In the genomic region with DNA sequence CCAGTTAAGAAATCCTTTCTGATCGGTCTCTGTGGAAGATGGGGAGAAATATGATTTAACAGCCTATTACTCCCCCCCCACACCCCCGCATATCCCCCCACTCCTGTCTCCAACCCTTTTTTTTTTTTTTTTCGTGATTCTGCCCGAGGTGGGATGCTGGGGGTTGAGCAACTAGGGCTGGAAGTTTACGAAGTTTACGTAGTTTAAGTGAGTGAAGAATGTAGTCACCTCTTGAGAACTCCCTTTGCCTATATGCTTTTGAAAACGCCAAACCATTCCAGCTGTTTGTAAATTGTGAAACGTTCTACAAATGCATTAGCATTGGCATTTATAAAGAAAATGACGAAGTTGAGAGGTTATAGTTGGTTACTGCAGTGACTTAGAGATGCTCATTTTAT, we compare ENCODE assay signal across 8 cellular contexts. TPM values are rescaled to one million over a fixed set of nuclear protein-coding genes. Genes with fewer than 3 reads are reported as not detected.
DNase-seq lines count a peak whose midpoint lies in the region; ATAC-seq and TF ChIP-seq lines count a peak whose summit lies in the region.

No MANE protein-coding gene starts in this region.

- intact Hi-C loops in mammary epithelial cell (cut with micrococcal nuclease): loop anchor here (5.0 kb wide), 2 partner anchors 132 to 207 kb away; partner anchors contain the start of genes USP33 and ZZZ3

- BruUV-seq in mammary epithelial cell (replicated peaks; lab: Mats Ljungman, UMichigan): no TSS peak

- in situ Hi-C loops in mammary epithelial cell (cut with MboI; ENCODE audit: low sequenced_read_pairs in 2 of 2): no loop called here

- TF ChIP-seq POLR2A in suprapubic skin (IDR thresholded peaks at IDR 0.05): no peak

- DNase-seq in mammary epithelial cell (no peak), kidney epithelial cell (ENCODE audit: low read depth) (no peak), suprapubic skin (ENCODE audit: low spot score in 2 of 2) (no peak), NOMO-1 treated with dmso at 0.1 percent for 144 hours (lab: John Stamatoyannopoulos, UW; ENCODE audit: unreplicated experiment) (no peak)

- CTCF ChIA-PET in mammary epithelial cell (lab: Charles Lee; ENCODE audit: low non-redundant PET): no interaction called here

- peaks cover 32% of the 10 kb centered on the region for H3K79me2 ChIP-seq in mammary epithelial cell (ENCODE audit: insufficient read depth, low read length)

- dilution Hi-C loops in mammary epithelial cell (cut with HindIII; ENCODE audit: low sequenced_read_pairs): no loop called here

- H3K4me1 ChIP-seq in ES-I3 (ENCODE audit: insufficient read depth, low read length) (no peaks in the 10 kb centered on the region; the same call in 1 of the 2 replicates), HUES6 (ENCODE audit: control insufficient read depth, insufficient read depth, low read length) (peaks cover 9% of the 10 kb centered on the region; the same call in 1 of the 2 replicates), mammary epithelial cell (ENCODE audit: insufficient read depth, low read length) (peaks cover 9% of the 10 kb centered on the region), suprapubic skin (peaks cover 14% of the 10 kb centered on the region)

- ATAC-seq in HG03571 (IDR thresholded peaks at IDR 0.05; ENCODE audit: unreplicated experiment) (no peak), GM19463 (IDR thresholded peaks at IDR 0.05; ENCODE audit: unreplicated experiment) (no peak)

- WGBS in mammary epithelial cell (ENCODE audit: low coverage, missing lambda C conversion rate): 5% methylated on average over 8 of the region's 9 CpGs
- 2% methylated on average over 9 of the region's 9 CpGs for WGBS in suprapubic skin

- peak overlapping the region; percentile 56; the same call in 1 of the 2 replicates for H3K27ac ChIP-seq in HUES6 (ENCODE audit: low read depth, low read length)
- peak overlapping the region; percentile 86 for H3K27ac ChIP-seq in mammary epithelial cell (ENCODE audit: insufficient read depth, low read depth, low read length)
- H3K27ac ChIP-seq in suprapubic skin: peak overlapping the region; percentile 81

- peak overlapping the region; percentile 91 for H3K4me2 ChIP-seq in mammary epithelial cell (ENCODE audit: insufficient read depth, low read depth, low read length)

- H3K4me3 ChIP-seq in HUES6 (ENCODE audit: low read depth, low read length): peak overlapping the region; percentile 94
- H3K4me3 ChIP-seq in mammary epithelial cell (replicated peaks in 1 of 3; ENCODE audit: insufficient read depth in 1 of 3, low read depth in 2 of 3, low read length in 3 of 3): peak overlapping the region; percentile 81 to 88 (median 84)
- H3K4me3 ChIP-seq in kidney epithelial cell (ENCODE audit: low read depth, low read length): peak overlapping the region; percentile 94
- peak overlapping the region; percentile 76 for H3K4me3 ChIP-seq in suprapubic skin

- H3K9me3 ChIP-seq in ES-I3 (ENCODE audit: control insufficient read depth, insufficient read depth, low read length) (no peaks in the 10 kb centered on the region), HUES6 (ENCODE audit: control insufficient read depth, insufficient read depth, low read depth, low read length) (no peaks in the 10 kb centered on the region), mammary epithelial cell (replicated peaks; ENCODE audit: insufficient read depth, low read length) (no peaks in the 10 kb centered on the region), suprapubic skin (no peaks in the 10 kb centered on the region)

- H3K36me3 ChIP-seq in ES-I3 (ENCODE audit: insufficient read depth, low read length): no peaks in the 10 kb centered on the region
- H3K36me3 ChIP-seq in HUES6 (ENCODE audit: control insufficient read depth, insufficient read depth, low read length): no peaks in the 10 kb centered on the region
- peaks cover 2% of the 10 kb centered on the region for H3K36me3 ChIP-seq in mammary epithelial cell (ENCODE audit: insufficient read depth, low read length)
- H3K36me3 ChIP-seq in kidney epithelial cell (ENCODE audit: control insufficient read depth, insufficient read depth, low read length): no peaks in the 10 kb centered on the region
- no peaks in the 10 kb centered on the region for H3K36me3 ChIP-seq in suprapubic skin

- H3K27me3 ChIP-seq in HUES6 (ENCODE audit: control insufficient read depth, insufficient read depth, low read length): no peaks in the 10 kb centered on the region
- no peaks in the 10 kb centered on the region for H3K27me3 ChIP-seq in mammary epithelial cell (ENCODE audit: insufficient read depth, low read length)
- H3K27me3 ChIP-seq in kidney epithelial cell (ENCODE audit: control insufficient read depth, insufficient read depth, low read length): no peaks in the 10 kb centered on the region
- no peaks in the 10 kb centered on the region for H3K27me3 ChIP-seq in suprapubic skin

- H4K20me1 ChIP-seq in mammary epithelial cell (ENCODE audit: insufficient read depth, low read length): no peaks in the 10 kb centered on the region

- peak overlapping the region; percentile 94 for H2AFZ ChIP-seq in mammary epithelial cell (ENCODE audit: low read depth, low read length)

- no peak for TF ChIP-seq CTCF in mammary epithelial cell (conservative IDR thresholded peaks at IDR 0.05 in 1 of 2, IDR thresholded peaks at IDR 0.05 in 1 of 2; ENCODE audit: extremely low read depth in 1 of 2, insufficient read depth in 1 of 2, low read depth in 1 of 2, low read length in 2 of 2)
- TF ChIP-seq CTCF in kidney epithelial cell (IDR thresholded peaks at IDR 0.05; ENCODE audit: insufficient read depth, low read length, poor library complexity, severe bottlenecking): no peak
- no peak for TF ChIP-seq CTCF in suprapubic skin (IDR thresholded peaks at IDR 0.05)

- no peak for TF ChIP-seq EP300 in suprapubic skin (IDR thresholded peaks at IDR 0.05)

- H3K9ac ChIP-seq in ES-I3 (ENCODE audit: low read depth, low read length): peak overlapping the region; percentile 88
- H3K9ac ChIP-seq in HUES6 (ENCODE audit: low read length): peak overlapping the region; percentile 90
- peak overlapping the region; percentile 80 for H3K9ac ChIP-seq in mammary epithelial cell (ENCODE audit: insufficient read depth, low read length)

RNA-seq across cellular contexts. Expression of gene NEXN, which starts 0.8 kb away (rescaled TPM):
- total RNA-seq in mammary epithelial cell: 1 to 10 TPM; 6.3 to 8.2 TPM
- polyA plus RNA-seq in mammary epithelial cell: 1.3 TPM
- polyA minus RNA-seq in mammary epithelial cell: not detected
- 4.6 and 6.6 TPM in 2 replicates for total RNA-seq in kidney epithelial cell
- total RNA-seq in suprapubic skin: 1 to 10 TPM in 3 of 4 donors, under 1 TPM in 1; 0.60 to 3.3 (median 2.1) TPM
